22 cellular contexts compared by ENCODE assay signal in the genomic region with DNA sequence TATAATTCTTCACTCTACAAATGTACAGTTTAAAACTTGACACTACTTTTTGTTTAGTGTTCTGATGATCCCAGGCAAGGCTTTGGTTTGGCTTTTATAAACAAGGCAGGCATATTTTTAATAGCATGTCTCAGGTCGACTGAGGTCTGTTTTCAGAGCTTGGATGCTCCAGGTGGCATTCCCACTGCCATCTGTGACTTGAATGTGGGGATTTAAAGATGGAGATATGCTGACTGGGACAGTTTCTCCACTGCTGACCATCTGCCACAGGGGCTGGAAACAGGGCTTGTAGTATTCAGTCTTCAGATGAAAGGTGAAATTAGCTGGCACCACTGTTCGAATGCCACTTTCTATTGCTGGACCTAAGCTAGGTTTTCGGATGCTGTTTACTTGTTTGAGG.
DNase-seq lines count a peak whose midpoint lies in the region; FAIRE-seq and TF ChIP-seq lines count a peak whose summit lies in the region.
"Had no signal": no experiment of that assay in that cellular context is flagged by ENCODE, and none has a peak within 500 bp of the region (broad histone marks: within the 10 kb centered on the region; RNA-seq: fewer than 3 reads in every experiment).

No MANE protein-coding gene starts in this region.

- H3K9me3 Mint-ChIP-seq in endodermal cell: peaks cover 28% of the 10 kb centered on the region
- peaks cover 5% of the 10 kb centered on the region for H3K9me3 Mint-ChIP-seq in activated naive CD8-positive, alpha-beta T cell treated with anti-CD3 and anti-CD28 coated beads for 36 hours

- H3K4me3 Mint-ChIP-seq in endodermal cell: no peak overlapping the region
- H3K4me3 Mint-ChIP-seq in activated naive CD8-positive, alpha-beta T cell treated with anti-CD3 and anti-CD28 coated beads for 36 hours: no peak overlapping the region
- H3K4me3 Mint-ChIP-seq: GM23338 had no signal

- peaks cover 2% of the 10 kb centered on the region for H3K36me3 Mint-ChIP-seq in endodermal cell (ENCODE audit: low read depth)
- H3K36me3 Mint-ChIP-seq in activated naive CD8-positive, alpha-beta T cell treated with anti-CD3 and anti-CD28 coated beads for 36 hours: no peaks in the 10 kb centered on the region

- H3K27me3 ChIP-seq in endodermal cell (ENCODE audit: control insufficient read depth, insufficient read depth, low read length, poor library complexity, severe bottlenecking) (no peaks in the 10 kb centered on the region), uterus (no peaks in the 10 kb centered on the region)
- H3K27me3 ChIP-seq: BE2C had no signal

- TF ChIP-seq CTCF in D721Med (IDR thresholded peaks at IDR 0.05; ENCODE audit: insufficient read depth, missing control alignments) (no peak), endodermal cell (conservative IDR thresholded peaks at IDR 0.05) (no peak), uterus (IDR thresholded peaks at IDR 0.05) (no peak)

- H3K9me3 ChIP-seq in endodermal cell (ENCODE audit: control insufficient read depth, low read length): peaks cover 65% of the 10 kb centered on the region
- no peaks in the 10 kb centered on the region for H3K9me3 ChIP-seq in uterus
- H3K9me3 ChIP-seq: BE2C had no signal

- H3K36me3 ChIP-seq in endodermal cell (ENCODE audit: control insufficient read depth, insufficient read depth, low read length): peaks cover 8% of the 10 kb centered on the region
- H3K36me3 ChIP-seq in uterus: no peaks in the 10 kb centered on the region
- H3K36me3 ChIP-seq: BE2C had no signal

- peak; percentile 97 for FAIRE-seq in D721Med (lab: Jason Lieb, UNC)
- FAIRE-seq: G401.6, GM12892 had no signal

- no peak overlapping the region for H3K27ac Mint-ChIP-seq in endodermal cell
- no peak overlapping the region for H3K27ac Mint-ChIP-seq in activated naive CD8-positive, alpha-beta T cell treated with anti-CD3 and anti-CD28 coated beads for 36 hours
- H3K27ac Mint-ChIP-seq: GM23338 had no signal

- peaks cover 9% of the 10 kb centered on the region for H3K27me3 Mint-ChIP-seq in endodermal cell (ENCODE audit: insufficient read depth)
- H3K27me3 Mint-ChIP-seq in activated naive CD8-positive, alpha-beta T cell treated with anti-CD3 and anti-CD28 coated beads for 36 hours: no peaks in the 10 kb centered on the region

- H3K9ac ChIP-seq in endodermal cell (ENCODE audit: extremely low read depth, low read length, poor library complexity, severe bottlenecking): no peak overlapping the region

- H3K4me1 ChIP-seq in endodermal cell (ENCODE audit: control insufficient read depth, insufficient read depth, low read length): no peaks in the 10 kb centered on the region
- H3K4me1 ChIP-seq in uterus: no peaks in the 10 kb centered on the region
- H3K4me1 ChIP-seq: BE2C had no signal

- peaks cover 12% of the 10 kb centered on the region for H3K4me1 Mint-ChIP-seq in endodermal cell
- H3K4me1 Mint-ChIP-seq in activated naive CD8-positive, alpha-beta T cell treated with anti-CD3 and anti-CD28 coated beads for 36 hours: no peaks in the 10 kb centered on the region
- H3K4me1 Mint-ChIP-seq: GM23338 had no signal

- H3K4me3 ChIP-seq in endodermal cell (ENCODE audit: low read length): peak overlapping the region; percentile 26
- no peak overlapping the region for H3K4me3 ChIP-seq in uterus
- H3K4me3 ChIP-seq: GM23338 had no signal

- H3K27ac ChIP-seq in endodermal cell (ENCODE audit: low read depth, low read length): no peak overlapping the region
- no peak overlapping the region for H3K27ac ChIP-seq in uterus
- H3K27ac ChIP-seq: HL-60 had no signal

- intact Hi-C loops in uterus (cut with DNase I; ENCODE audit: low total_unique reads): no loop called here

- DNase-seq in D721Med (ENCODE audit: insufficient read length, low spot score) (no peak), NCI-H1694 treated with DMSO at 0.1 percent for 48 hours (lab: John Stamatoyannopoulos, UW) (peak; percentile 92), NCI-H82 (lab: John Stamatoyannopoulos, UW) (peak; percentile 91), endodermal cell (no peak), NCI-H226 (no peak), uterus (no peak), T1000 (lab: John Stamatoyannopoulos, UW) (no peak)
- no peak for DNase-seq in activated naive CD8-positive, alpha-beta T cell treated with anti-CD3 and anti-CD28 coated beads for 36 hours
- DNase-seq: BE2C, DMS153, HCEC 1CT, KG1, NCI-H1105, NCI-H146, NCI-H2081, NCI-H510A, PC-3, Right ventricle myocardium superior had no signal

- TF ChIP-seq POLR2A in uterus (IDR thresholded peaks at IDR 0.05): no peak

- WGBS in endodermal cell (ENCODE audit: insufficient coverage in 1 of 2, insufficient read length in 1 of 2), 2 experiments: 89 to 100% methylated on average over 1 to 3 of the region's 3 CpGs

Comparison
In these comparisons a context has a peak if more than half of its experiments do, and no peak if none do; other contexts are left out.
1. DNase-seq: peak in NCI-H1694 treated with DMSO at 0.1 percent for 48 hours (single experiment) and NCI-H82 (single experiment); none in D721Med (single experiment), endodermal cell (single experiment), NCI-H226 (single experiment), uterus (0 of 2), T1000 (single experiment) and activated naive CD8-positive, alpha-beta T cell treated with anti-CD3 and anti-CD28 coated beads for 36 hours (single experiment).